In the genomic region with DNA sequence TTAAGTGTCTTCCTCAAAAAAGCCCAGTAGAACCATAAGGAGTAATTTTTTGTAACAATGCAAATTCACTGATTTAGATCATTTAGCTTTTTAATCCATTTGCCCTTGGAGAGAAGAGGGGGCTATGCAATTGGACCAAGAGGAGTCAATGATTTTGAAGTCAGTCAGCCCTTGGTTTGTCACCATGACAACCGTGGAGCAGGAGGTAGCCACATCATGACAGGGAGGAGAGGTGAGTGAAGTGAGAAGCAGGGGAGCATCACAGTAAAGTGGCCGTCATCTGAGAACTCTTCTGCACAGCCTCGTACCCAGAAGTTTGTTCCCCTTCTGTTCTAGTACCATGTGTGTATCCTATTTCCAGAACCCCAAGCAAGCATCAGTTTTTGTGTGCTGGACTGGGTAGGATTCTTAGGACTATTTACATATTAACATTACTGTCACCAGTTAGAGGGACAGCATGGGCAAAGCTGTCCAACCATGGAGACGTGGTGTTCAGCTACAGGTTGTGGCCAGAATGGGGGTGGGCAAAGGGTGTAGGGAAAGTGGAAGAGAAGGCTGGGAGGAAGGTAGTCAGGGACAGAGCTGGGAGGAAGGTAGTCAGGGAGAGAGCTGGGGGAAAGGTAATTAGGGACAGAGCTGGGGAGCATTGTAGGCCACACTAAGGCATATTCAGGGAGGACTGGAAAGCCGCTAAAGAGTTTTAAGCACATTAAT, we compare ENCODE assay signal across 1 cellular context.
TF ChIP-seq lines count a peak whose summit lies in the region.

No MANE protein-coding gene starts in this region.

TF ChIP-seq in IMR-90, 13 proteins besides CTCF, POLR2A, EP300 and RAD21:
- TF ChIP-seq, protein P1, sequence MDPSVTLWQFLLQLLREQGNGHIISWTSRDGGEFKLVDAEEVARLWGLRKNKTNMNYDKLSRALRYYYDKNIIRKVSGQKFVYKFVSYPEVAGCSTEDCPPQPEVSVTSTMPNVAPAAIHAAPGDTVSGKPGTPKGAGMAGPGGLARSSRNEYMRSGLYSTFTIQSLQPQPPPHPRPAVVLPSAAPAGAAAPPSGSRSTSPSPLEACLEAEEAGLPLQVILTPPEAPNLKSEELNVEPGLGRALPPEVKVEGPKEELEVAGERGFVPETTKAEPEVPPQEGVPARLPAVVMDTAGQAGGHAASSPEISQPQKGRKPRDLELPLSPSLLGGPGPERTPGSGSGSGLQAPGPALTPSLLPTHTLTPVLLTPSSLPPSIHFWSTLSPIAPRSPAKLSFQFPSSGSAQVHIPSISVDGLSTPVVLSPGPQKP (IDR thresholded peaks at IDR 0.05; ENCODE audit: borderline replicate concordance, low read depth, low read length): no peak
- no peak for TF ChIP-seq MAZ (IDR thresholded peaks at IDR 0.05; ENCODE audit: borderline replicate concordance, low read depth, low read length)
- no peak for TF ChIP-seq RFX5 (IDR thresholded peaks at IDR 0.05; ENCODE audit: low read depth, low read length)
- TF ChIP-seq BHLHE40 (IDR thresholded peaks at IDR 0.05; ENCODE audit: low read depth, low read length): no peak
- TF ChIP-seq, protein P2, sequence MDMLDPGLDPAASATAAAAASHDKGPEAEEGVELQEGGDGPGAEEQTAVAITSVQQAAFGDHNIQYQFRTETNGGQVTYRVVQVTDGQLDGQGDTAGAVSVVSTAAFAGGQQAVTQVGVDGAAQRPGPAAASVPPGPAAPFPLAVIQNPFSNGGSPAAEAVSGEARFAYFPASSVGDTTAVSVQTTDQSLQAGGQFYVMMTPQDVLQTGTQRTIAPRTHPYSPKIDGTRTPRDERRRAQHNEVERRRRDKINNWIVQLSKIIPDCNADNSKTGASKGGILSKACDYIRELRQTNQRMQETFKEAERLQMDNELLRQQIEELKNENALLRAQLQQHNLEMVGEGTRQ (IDR thresholded peaks at IDR 0.05; ENCODE audit: low read depth, low read length): no peak
- no peak for TF ChIP-seq FOS (IDR thresholded peaks at IDR 0.05; ENCODE audit: low read depth, low read length)
- no peak for TF ChIP-seq SMC3 (IDR thresholded peaks at IDR 0.05; ENCODE audit: low read depth, low read length)
- no peak for TF ChIP-seq RCOR1 (IDR thresholded peaks at IDR 0.05; ENCODE audit: insufficient replicate concordance, low read length)
- no peak for TF ChIP-seq CEBPB (IDR thresholded peaks at IDR 0.05; ENCODE audit: low read depth, low read length)
- no peak for TF ChIP-seq NFE2L2 (IDR thresholded peaks at IDR 0.05; ENCODE audit: low read depth, low read length)
